Comparison of ENCODE assay signal across 8 cellular contexts in the genomic region with DNA sequence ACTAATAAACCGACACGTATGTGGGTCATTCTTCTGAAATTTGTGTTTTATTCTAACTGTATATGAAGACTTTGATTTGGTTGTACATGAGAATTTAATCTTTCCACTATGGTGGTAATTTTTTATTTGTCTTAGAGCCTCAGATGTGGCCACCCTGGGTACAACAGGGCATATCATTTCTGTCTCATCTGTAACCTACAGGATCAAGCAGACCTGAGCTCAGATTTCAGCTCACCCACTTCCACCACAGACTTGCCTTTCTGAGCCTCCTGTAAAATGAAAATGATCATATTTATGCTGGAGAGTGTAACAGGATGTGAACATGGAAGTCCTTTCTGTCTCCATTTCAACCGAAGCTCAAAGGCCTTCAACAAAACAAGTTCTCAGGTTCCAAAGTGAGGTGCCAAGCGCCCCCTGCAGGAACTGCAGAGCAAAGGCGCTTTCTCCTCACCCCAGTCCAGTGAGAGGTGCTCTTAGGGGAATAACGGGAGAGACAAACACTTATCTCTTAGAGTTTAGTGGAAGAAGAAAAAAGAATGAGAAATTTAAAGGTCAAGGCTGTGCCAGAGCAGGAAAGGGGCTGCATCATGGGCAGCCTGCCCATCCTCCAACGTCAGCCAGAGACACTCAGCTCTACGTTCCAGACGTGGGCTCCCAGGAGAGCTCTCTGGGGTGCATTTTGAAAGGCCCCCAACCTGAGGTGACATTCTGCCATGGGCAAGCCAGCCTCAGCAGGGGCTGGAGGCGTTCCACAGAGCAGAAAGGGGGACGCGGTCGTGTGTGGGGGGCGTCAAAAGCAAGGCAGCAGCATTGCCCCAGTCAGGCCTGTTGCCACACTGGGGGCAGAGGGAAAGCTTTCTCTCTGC. TPM values are rescaled to one million over a fixed set of nuclear protein-coding genes. Genes with fewer than 3 reads are reported as not detected.
DNase-seq lines count a peak whose midpoint lies in the region.

No MANE protein-coding gene starts in this region.

- H3K9me3 ChIP-seq in Karpas-422 (ENCODE audit: low read length): no peaks in the 10 kb centered on the region

- intact Hi-C loops in posterior vena cava (cut with DNase I): no loop called here

- 0 out of 2 replicates have a peak overlapping the region, but pooled peaks have one; percentile 8 for H3K9ac ChIP-seq in Karpas-422 (ENCODE audit: low read length)

- H3K27me3 ChIP-seq in Karpas-422 (ENCODE audit: low read length): no peaks in the 10 kb centered on the region

- no peaks in the 10 kb centered on the region for H3K9me3 Mint-ChIP-seq in activated naive CD4-positive, alpha-beta T cell treated with anti-CD3 and anti-CD28 coated beads, Interleukin-2, amount 10 ng/mL, durations not matched to agents 7 days and 5 days

- H3K27me3 Mint-ChIP-seq in activated naive CD4-positive, alpha-beta T cell treated with anti-CD3 and anti-CD28 coated beads, Interleukin-2, amount 10 ng/mL, durations not matched to agents 7 days and 5 days: peaks cover 9% of the 10 kb centered on the region

- peak overlapping the region; percentile 73 for H2AFZ ChIP-seq in Karpas-422 (ENCODE audit: low read length)

- peaks cover 2% of the 10 kb centered on the region; the same call in 1 of the 2 replicates for H3K4me1 ChIP-seq in Karpas-422 (ENCODE audit: low read length)

- CTCF ChIA-PET in activated naive CD4-positive, alpha-beta T cell treated with anti-CD3 and anti-CD28 coated beads, Interleukin-2, amount 10 ng/mL, durations not matched to agents 7 days and 5 days (lab: Charles Lee): interaction anchor here (0.6 to 1.9 kb wide), 27 partner anchors 8 to 722 kb away, joined by 3 to 10 read pairs (median 4); a partner anchor contains a TSS

- no peak overlapping the region for H3K4me3 Mint-ChIP-seq in activated naive CD4-positive, alpha-beta T cell treated with anti-CD3 and anti-CD28 coated beads, Interleukin-2, amount 10 ng/mL, durations not matched to agents 7 days and 5 days

- H3K9me2 ChIP-seq in Karpas-422 (replicated peaks; ENCODE audit: insufficient read depth, low read length): no peaks in the 10 kb centered on the region

- H4K20me1 ChIP-seq in Karpas-422 (ENCODE audit: insufficient read depth, low read depth, low read length): no peaks in the 10 kb centered on the region

- H3K4me2 ChIP-seq in Karpas-422 (ENCODE audit: low read depth, low read length, poor library complexity, severe bottlenecking): peak overlapping the region; percentile 26

- H3K36me3 ChIP-seq in Karpas-422 (ENCODE audit: insufficient read depth, low read length): no peaks in the 10 kb centered on the region

- H3K36me3 Mint-ChIP-seq in activated naive CD4-positive, alpha-beta T cell treated with anti-CD3 and anti-CD28 coated beads, Interleukin-2, amount 10 ng/mL, durations not matched to agents 7 days and 5 days: no peaks in the 10 kb centered on the region

- peaks cover 4% of the 10 kb centered on the region for H3K4me1 Mint-ChIP-seq in activated naive CD4-positive, alpha-beta T cell treated with anti-CD3 and anti-CD28 coated beads, Interleukin-2, amount 10 ng/mL, durations not matched to agents 7 days and 5 days

- DNase-seq in activated CD4-positive, alpha-beta T cell treated with anti-CD3 and anti-CD28 coated beads for 24 hours (ENCODE audit: low read depth in 2 of 2): peak; percentile 14 to 43
- no peak for DNase-seq in activated CD4-positive, alpha-beta T cell treated with anti-CD3 and anti-CD28 coated beads for 1 hour
- peak; percentile 88 for DNase-seq in Karpas-422
- peak; percentile 62 to 73 for DNase-seq in SHP77 (lab: John Stamatoyannopoulos, UW)
- DNase-seq in activated naive CD4-positive, alpha-beta T cell treated with anti-CD3 and anti-CD28 coated beads, Interleukin-2, amount 10 ng/mL, durations not matched to agents 7 days and 5 days: peak; percentile 68
- peak; percentile 86 for DNase-seq in iPS-NIHi7 (ENCODE audit: extremely low spot score)
- peak; percentile 60 for DNase-seq in stimulated activated CD4-positive, alpha-beta T cell treated with anti-CD3 and anti-CD28 coated beads, Interleukin-1b, Interleukin-23, amount 100 ng/mL, for 48 hours
- DNase-seq in posterior vena cava (ENCODE audit: low spot score): no peak

- H3K4me3 ChIP-seq in Karpas-422 (ENCODE audit: low read length): no peak overlapping the region

- no peaks in the 10 kb centered on the region for H3K79me2 ChIP-seq in Karpas-422 (ENCODE audit: low read length)

- H3K27ac ChIP-seq in Karpas-422 (ENCODE audit: low read length): no peak overlapping the region

- H3K27ac Mint-ChIP-seq in activated naive CD4-positive, alpha-beta T cell treated with anti-CD3 and anti-CD28 coated beads, Interleukin-2, amount 10 ng/mL, durations not matched to agents 7 days and 5 days: no peak overlapping the region

RNA-seq across cellular contexts. Expression of a gene that starts 23.1 kb away (rescaled TPM):
- total RNA-seq in Karpas-422 (2014; rRNA removed; shearing (Covaris generic); ENCODE audit: low replicate concordance): 604 and 1,213 TPM in 2 replicates
- total RNA-seq in posterior vena cava: 1 to 10 TPM; 3.0 to 7.1 TPM

RNA-seq across cellular contexts. Expression of a gene that starts 30.4 kb away (rescaled TPM):
- total RNA-seq in Karpas-422 (2014; rRNA removed; shearing (Covaris generic); ENCODE audit: low replicate concordance): 12.7 and 25.2 TPM in 2 replicates
- 10 to 100 TPM; 12.8 to 16.0 TPM for total RNA-seq in posterior vena cava

Comparison
In these comparisons a context has a peak if more than half of its experiments do, and no peak if none do; other contexts are left out.
1. DNase-seq: peak in activated CD4-positive, alpha-beta T cell treated with anti-CD3 and anti-CD28 coated beads for 24 hours (2 of 2), Karpas-422 (single experiment), SHP77 (2 of 2), activated naive CD4-positive, alpha-beta T cell treated with anti-CD3 and anti-CD28 coated beads, Interleukin-2, amount 10 ng/mL, durations not matched to agents 7 days and 5 days (single experiment), iPS-NIHi7 (single experiment) and stimulated activated CD4-positive, alpha-beta T cell treated with anti-CD3 and anti-CD28 coated beads, Interleukin-1b, Interleukin-23, amount 100 ng/mL, for 48 hours (single experiment); none in activated CD4-positive, alpha-beta T cell treated with anti-CD3 and anti-CD28 coated beads for 1 hour (single experiment) and posterior vena cava (single experiment).
2. RNA of a gene that starts 23.1 kb away (total RNA-seq): 604 to 1,213 TPM in Karpas-422; 3.0 to 7.1 TPM in posterior vena cava; every median in the first group is over 10 times any median in the second.